Comparison of ENCODE assay signal across 15 cellular contexts in the genomic region with DNA sequence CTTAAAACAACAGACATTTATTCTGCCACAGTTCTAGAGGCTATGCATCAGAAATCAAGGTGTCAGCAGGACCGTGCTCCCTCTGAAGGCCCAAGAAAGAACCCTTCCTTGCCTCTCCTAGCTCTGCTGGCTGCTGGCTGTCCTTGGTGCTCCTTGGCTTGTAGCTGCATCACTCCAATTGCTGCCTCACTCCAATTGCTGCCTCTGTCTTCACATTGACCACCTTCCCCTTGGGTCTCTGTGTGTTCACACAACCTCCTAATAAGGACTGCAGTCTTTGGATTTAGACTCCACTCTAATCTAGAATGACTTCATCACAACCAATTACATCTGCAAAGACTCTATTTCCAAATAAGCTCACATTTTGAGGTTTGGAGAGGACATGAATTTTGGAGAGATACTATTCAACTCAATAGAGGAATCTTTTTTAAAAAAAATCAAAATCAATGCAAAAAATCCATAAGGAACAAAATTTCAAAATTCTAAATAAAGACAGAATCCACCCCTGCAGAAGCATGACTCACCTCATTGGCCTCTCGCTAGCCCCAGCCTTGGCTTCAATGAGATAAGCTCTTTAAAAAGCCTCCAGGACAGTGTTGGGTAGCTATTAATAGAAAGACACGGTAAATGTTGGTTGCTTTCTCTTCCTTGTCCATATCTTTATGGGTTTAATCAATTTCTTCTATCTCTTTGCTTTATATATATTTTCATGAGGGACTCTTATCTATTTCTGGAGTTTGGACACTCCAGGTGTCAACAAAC.
A peak's percentile ranks its signal among the peaks of the same experiment; 100 is the strongest.
DNase-seq lines count a peak whose midpoint lies in the region; ATAC-seq, FAIRE-seq and TF ChIP-seq lines count a peak whose summit lies in the region.
"Had no signal": no experiment of that assay in that cellular context is flagged by ENCODE, and none has a peak within 500 bp of the region (broad histone marks: within the 10 kb centered on the region; RNA-seq: fewer than 3 reads in every experiment).

No MANE protein-coding gene starts in this region.

- TF ChIP-seq CTCF in adrenal gland (IDR thresholded peaks at IDR 0.05) (no peak), heart right ventricle (IDR thresholded peaks at IDR 0.05) (no peak)

- FAIRE-seq in small intestine (lab: Jason Lieb, UNC) = no peak

- ATAC-seq in heart right ventricle (peak; percentile 76 to 96 (median 88)), HG03095 (IDR thresholded peaks at IDR 0.05; ENCODE audit: unreplicated experiment) (no peak), HG03521 (IDR thresholded peaks at IDR 0.05; ENCODE audit: unreplicated experiment) (no peak), HG02973 (IDR thresholded peaks at IDR 0.05; ENCODE audit: unreplicated experiment) (no peak)

- DNase-seq in HS-27A (ENCODE audit: low read depth) (peak; percentile 69), adrenal gland (peak; percentile 39 to 78 (median 62)), heart right ventricle (peak in 1 of 2 donors; percentile 32), small intestine (peak; percentile 46), epidermal melanocyte (ENCODE audit: insufficient read length, low spot score) (no peak)
- DNase-seq: activated effector memory CD4-positive, alpha-beta T cell treated with Interleukin-2 at 50 U/mL for 16 hours; Caco-2; NCI-H2029 treated with DMSO at 0.1 percent for 48 hours; nephron progenitor cell; T-helper 1 cell; transverse colon had no signal

- 38 to 59% (median 43%) methylated on average over 3 of the region's 3 CpGs for WGBS in adrenal gland, 4 donors
- 41% methylated on average over 3 of the region's 3 CpGs for WGBS in heart right ventricle, 2 donors
- 43 to 66% (median 48%) methylated on average over 3 of the region's 3 CpGs for WGBS in small intestine, 3 donors

- H3K36me3 ChIP-seq in adrenal gland (replicated peaks in 1 of 2) (no peaks in the 10 kb centered on the region), heart right ventricle (no peaks in the 10 kb centered on the region), small intestine (ENCODE audit: control insufficient read depth in 2 of 2, insufficient read depth in 2 of 2, low read length in 2 of 2) (no peaks in the 10 kb centered on the region)
- H3K36me3 ChIP-seq: esophagus muscularis mucosa, transverse colon had no signal

- H3K9me3 ChIP-seq in adrenal gland (replicated peaks in 1 of 3) = no peaks in the 10 kb centered on the region
- peaks cover 0 to 14% (median 0%) of the 10 kb centered on the region in 11 donors for H3K9me3 ChIP-seq in heart right ventricle
- no peaks in the 10 kb centered on the region for H3K9me3 ChIP-seq in small intestine (ENCODE audit: control insufficient read depth, low read depth)
- H3K9me3 ChIP-seq: Caco-2, esophagus muscularis mucosa, transverse colon had no signal

- peak overlapping the region in 1 of 4 donors; percentile 28 for H3K4me3 ChIP-seq in adrenal gland
- H3K4me3 ChIP-seq in heart right ventricle = peak overlapping the region in 3 of 10 donors; percentile 17 to 33 (median 30)
- no peak overlapping the region for H3K4me3 ChIP-seq in small intestine (ENCODE audit: low read depth in 1 of 2, low read length in 2 of 2)
- H3K4me3 ChIP-seq: esophagus muscularis mucosa, transverse colon had no signal

- H3K27ac ChIP-seq in adrenal gland (peak overlapping the region in 4 of 5 donors; percentile 74 to 79 (median 74)), heart right ventricle (peak overlapping the region; percentile 51 to 86 (median 72)), small intestine (ENCODE audit: low read depth in 1 of 2, low read length in 1 of 2) (no peak overlapping the region)
- H3K27ac ChIP-seq: transverse colon had no signal

- H3K27me3 ChIP-seq in adrenal gland (no peaks in the 10 kb centered on the region), heart right ventricle (no peaks in the 10 kb centered on the region), small intestine (ENCODE audit: control insufficient read depth in 2 of 2, insufficient read depth in 2 of 2, low read length in 2 of 2) (no peaks in the 10 kb centered on the region)
- H3K27me3 ChIP-seq: esophagus muscularis mucosa, transverse colon had no signal

- intact Hi-C loops in adrenal gland (cut with DNase I) = no loop called here
- intact Hi-C loops in heart right ventricle (cut with DNase I) = no loop called here

- H3K4me1 ChIP-seq in adrenal gland (replicated peaks in 1 of 2) (peaks cover 0 to 18% of the 10 kb centered on the region in 2 donors), heart right ventricle (peaks cover 0 to 29% (median 10%) of the 10 kb centered on the region in 9 donors), small intestine (ENCODE audit: control insufficient read depth in 2 of 2, insufficient read depth in 1 of 2, low read depth in 1 of 2, low read length in 1 of 2) (peaks cover 0 to 8% of the 10 kb centered on the region in 2 donors)
- H3K4me1 ChIP-seq: transverse colon had no signal

- TF ChIP-seq POLR2A in adrenal gland (IDR thresholded peaks at IDR 0.05) = peak in 1 of 2 donors; percentile 42

Comparison
In these comparisons a context has a peak if more than half of its experiments do, and no peak if none do; other contexts are left out.
1. H3K27ac ChIP-seq: peak in adrenal gland (4 of 5) and heart right ventricle (10 of 10); none in small intestine (0 of 2).
2. ATAC-seq: peak in heart right ventricle (8 of 8); none in HG03095 (single experiment), HG03521 (single experiment) and HG02973 (single experiment).